In the genomic region with DNA sequence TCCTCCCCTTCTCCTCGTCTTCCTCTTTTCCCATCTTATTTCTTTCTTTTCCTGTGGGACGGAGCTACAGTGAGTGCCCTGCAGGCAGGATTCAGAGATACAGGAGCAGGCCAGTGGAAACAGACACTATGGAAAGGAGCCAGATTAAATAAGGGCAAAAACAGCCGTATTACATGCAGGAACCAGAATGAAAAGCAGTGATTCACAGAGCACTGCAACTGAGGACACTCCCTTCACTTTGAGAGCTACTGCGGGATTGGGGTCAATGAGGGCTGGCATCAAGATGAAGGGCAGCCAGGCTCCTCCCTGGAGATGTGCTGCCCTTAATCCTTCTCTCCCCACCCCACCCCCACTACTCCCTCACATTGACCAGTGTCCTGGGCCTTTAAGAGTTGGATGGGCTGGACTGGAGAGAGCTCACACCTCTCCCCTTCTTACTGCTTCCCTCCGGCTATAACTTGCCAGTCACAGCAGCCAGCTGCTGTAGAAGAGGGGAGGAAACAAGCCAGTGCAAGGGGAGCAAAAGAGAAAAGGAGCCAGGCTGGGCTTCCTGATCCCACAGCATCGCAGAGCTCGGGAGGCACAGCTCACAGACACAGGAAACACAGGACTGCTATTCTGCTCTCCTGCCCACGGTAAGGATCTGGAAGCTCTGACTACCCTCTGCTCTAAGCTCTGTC, we compare ENCODE assay signal across 10 cellular contexts. TPM values are rescaled to one million over a fixed set of nuclear protein-coding genes. Genes with fewer than 3 reads are reported as not detected.
DNase-seq lines count a peak whose midpoint lies in the region; ATAC-seq and TF ChIP-seq lines count a peak whose summit lies in the region.
"Had no signal": no experiment of that assay in that cellular context is flagged by ENCODE, and none has a peak within 500 bp of the region (broad histone marks: within the 10 kb centered on the region; RNA-seq: fewer than 3 reads in every experiment).

A gene (plus strand): TSS at position 464 of the 680 bp plus-strand sequence. CDS start 7,841 bp downstream, outside the sequence.

- intact Hi-C loops in Calu3 (cut with micrococcal nuclease; ENCODE audit: unreplicated experiment) = no loop called here
- intact Hi-C loops in Panc1 (cut with micrococcal nuclease; ENCODE audit: unreplicated experiment) = no loop called here
- intact Hi-C loops in posterior vena cava (cut with DNase I) = no loop called here

- peaks cover 53% of the 10 kb centered on the region for H3K27me3 Mint-ChIP-seq in Calu3 (ENCODE audit: unreplicated experiment)

- DNase-seq in Calu3 = peak; percentile 5
- no peak for DNase-seq in Panc1 (ENCODE audit: low read depth, low spot score)
- peak; percentile 85 for DNase-seq in fibroblast of mammary gland (ENCODE audit: low read depth)
- peak; percentile 94 for DNase-seq in osteoblast (ENCODE audit: insufficient read length, low spot score, missing footprints)
- DNase-seq in posterior vena cava (ENCODE audit: low spot score) = no peak
- DNase-seq in CD1c-positive myeloid dendritic cell (ENCODE audit: extremely low spot score) = no peak

- BruUV-seq in Calu3 (replicated peaks; lab: Mats Ljungman, UMichigan) (no TSS peak), Panc1 (replicated peaks; lab: Mats Ljungman, UMichigan) (no TSS peak)

- TF ChIP-seq CTCF in Calu3 (IDR thresholded peaks at IDR 0.05; ENCODE audit: unreplicated experiment) (no peak), Panc1 (IDR thresholded peaks at IDR 0.05) (no peak), fibroblast of mammary gland (conservative IDR thresholded peaks at IDR 0.05; ENCODE audit: control insufficient read depth, insufficient read depth, low read depth, low read length) (peak; percentile 22), osteoblast (IDR thresholded peaks at IDR 0.05; ENCODE audit: extremely low read depth, low read depth, low read length) (no peak)

- peak within 1 kb of the TSS; percentile 80 for H3K4me2 ChIP-seq in osteoblast (ENCODE audit: insufficient read depth, low read length)
- H3K4me2 ChIP-seq: KMS-11 had no signal

- no peak within 1 kb of the TSS for H3K27ac Mint-ChIP-seq in Calu3 (ENCODE audit: unreplicated experiment)
- H3K27ac Mint-ChIP-seq: activated naive CD4-positive, alpha-beta T cell treated with anti-CD3 and anti-CD28 coated beads, Interleukin-2, amount 50 U/mL, for 24 hours had no signal

- no peaks in the 10 kb centered on the region for H3K36me3 Mint-ChIP-seq in Calu3 (ENCODE audit: insufficient read depth, unreplicated experiment)
- H3K36me3 Mint-ChIP-seq: activated naive CD4-positive, alpha-beta T cell treated with anti-CD3 and anti-CD28 coated beads, Interleukin-2, amount 50 U/mL, for 24 hours had no signal

- in situ Hi-C loops in Panc1 (cut with HindIII; ENCODE audit: low pct_unique_long_range_greater_than_20kb, low sequenced_read_pairs) = no loop called here

- peaks cover 16% of the 10 kb centered on the region for H3K4me1 ChIP-seq in Panc1 (ENCODE audit: control insufficient read depth, insufficient read depth, low read length)
- peaks cover 25% of the 10 kb centered on the region for H3K4me1 ChIP-seq in osteoblast (ENCODE audit: insufficient read depth, low read length)

- ATAC-seq in Panc1 = peak; percentile 81
- ATAC-seq in HG02642 (IDR thresholded peaks at IDR 0.05; ENCODE audit: poor library complexity, unreplicated experiment) = no peak
- no peak for ATAC-seq in GM21825 (IDR thresholded peaks at IDR 0.05; ENCODE audit: unreplicated experiment)

- peak within 1 kb of the TSS; percentile 42; the same call in 1 of the 2 replicates for H3K27ac ChIP-seq in Panc1 (ENCODE audit: low read length)
- peak within 1 kb of the TSS; percentile 48 for H3K27ac ChIP-seq in osteoblast (ENCODE audit: low read depth, low read length)
- H3K27ac ChIP-seq: KMS-11 had no signal

- no peaks in the 10 kb centered on the region for H3K79me2 ChIP-seq in osteoblast (ENCODE audit: insufficient read depth, low read length)

- H3K27me3 ChIP-seq in Panc1 (ENCODE audit: control insufficient read depth, insufficient read depth, low read length) = no peaks in the 10 kb centered on the region
- H3K27me3 ChIP-seq in osteoblast (ENCODE audit: insufficient read depth, low read length) = peaks cover 5% of the 10 kb centered on the region

- H4K20me1 ChIP-seq in osteoblast (ENCODE audit: insufficient read depth, low read length) = no peaks in the 10 kb centered on the region

- H3K36me3 ChIP-seq in Panc1 (ENCODE audit: control insufficient read depth, insufficient read depth, low read length) (no peaks in the 10 kb centered on the region), osteoblast (ENCODE audit: insufficient read depth, low read length) (no peaks in the 10 kb centered on the region)

- H3K4me3 ChIP-seq in Panc1 (ENCODE audit: low read depth in 2 of 2, low read length in 2 of 2) = peak within 1 kb of the TSS; percentile 31 to 50
- peak within 1 kb of the TSS; percentile 38 for H3K4me3 ChIP-seq in fibroblast of mammary gland (ENCODE audit: control insufficient read depth, low read depth, low read length)
- H3K4me3 ChIP-seq in osteoblast (ENCODE audit: insufficient read depth, low read length) = peak within 1 kb of the TSS; percentile 55

- H3K9me3 Mint-ChIP-seq in Calu3 (ENCODE audit: low read depth, unreplicated experiment) = no peaks in the 10 kb centered on the region
- H3K9me3 Mint-ChIP-seq: activated naive CD4-positive, alpha-beta T cell treated with anti-CD3 and anti-CD28 coated beads, Interleukin-2, amount 50 U/mL, for 24 hours had no signal

- CTCF ChIA-PET in Calu3 (lab: Charles Lee) (interaction anchor here (0.5 to 0.7 kb wide), 2 partner anchors 24 to 60 kb away, joined by 3 to 6 read pairs; no protein-coding TSS in a partner anchor), Panc1 (lab: Charles Lee) (no interaction called here)

- POLR2A ChIA-PET in Panc1 (lab: Charles Lee) = interaction anchor here (0.6 kb wide), 1 partner anchor 34 kb away, joined by 4 read pairs; no protein-coding TSS in a partner anchor

- H3K4me1 Mint-ChIP-seq in Calu3 (ENCODE audit: low read depth, unreplicated experiment) = peaks cover 23% of the 10 kb centered on the region
- H3K4me1 Mint-ChIP-seq: activated naive CD4-positive, alpha-beta T cell treated with anti-CD3 and anti-CD28 coated beads, Interleukin-2, amount 50 U/mL, for 24 hours had no signal

- H3K9me3 ChIP-seq in Panc1 (ENCODE audit: control insufficient read depth, insufficient read depth, low read depth, low read length) (no peaks in the 10 kb centered on the region), osteoblast (ENCODE audit: low read depth, low read length) (no peaks in the 10 kb centered on the region)

- peak within 1 kb of the TSS; percentile 79 for H2AFZ ChIP-seq in osteoblast (ENCODE audit: low read length)

- no peak within 1 kb of the TSS for H3K4me3 Mint-ChIP-seq in Calu3 (ENCODE audit: low read depth, unreplicated experiment)
- H3K4me3 Mint-ChIP-seq: activated naive CD4-positive, alpha-beta T cell treated with anti-CD3 and anti-CD28 coated beads, Interleukin-2, amount 50 U/mL, for 24 hours had no signal

RNA-seq across cellular contexts. Expression of the gene that starts here (rescaled TPM):
- 0.38 and 0.95 TPM in 2 replicates for total RNA-seq in Calu3 (2022)
- 12.9 TPM for total RNA-seq in Panc1 (2021; ENCODE audit: unreplicated experiment)
- polyA plus RNA-seq in Panc1 (2012; ENCODE audit: insufficient read length) = 11.8 TPM
- 2.5 and 4.4 TPM in 2 replicates for total RNA-seq in osteoblast
- 1 to 10 TPM; 1.0 to 1.9 TPM for total RNA-seq in posterior vena cava

Comparison
In these comparisons a context has a peak if more than half of its experiments do, and no peak if none do; other contexts are left out.
1. Peak in DNase-seq in Calu3; RNA of the gene not detected or under 1 TPM.
2. DNase-seq: peak in fibroblast of mammary gland (single experiment) and osteoblast (single experiment); none in Panc1 (single experiment), posterior vena cava (single experiment) and CD1c-positive myeloid dendritic cell (single experiment).
3. Peak in every context shown above with its lines, with median percentiles within 50 percentile points of each other: H3K4me3 ChIP-seq.